12 cellular contexts compared by ENCODE assay signal in genomic region chr1:1346501-1346890, GRCh38. TPM values are rescaled to one million over a fixed set of nuclear protein-coding genes. Genes with fewer than 3 reads are reported as not detected.
A peak's percentile ranks its signal among the peaks of the same experiment; 100 is the strongest.
DNase-seq lines count a peak whose midpoint lies in the region; ATAC-seq, FAIRE-seq and TF ChIP-seq lines count a peak whose summit lies in the region.
"Had no signal": no experiment of that assay in that cellular context is flagged by ENCODE, and none has a peak within 500 bp of the region (broad histone marks: within the 10 kb centered on the region; RNA-seq: fewer than 3 reads in every experiment).

No MANE protein-coding gene starts in this region.

- no peak for FAIRE-seq in keratinocyte (lab: Jason Lieb, UNC)
- FAIRE-seq: endometrium had no signal

- H3K4me3 Mint-ChIP-seq in T-cell = peak overlapping the region in 2 of 3 donors; percentile 66 to 73
- H3K4me3 Mint-ChIP-seq: stimulated activated memory B cell treated with anti-CD40 and anti-IgM and Interleukin-4, amounts not matched to agents 10 μg/mL and 1 μg/mL and 100 μg/mL, for 72 hours had no signal

- no peak for ATAC-seq in T-cell (replicated peaks in 1 of 4)
- no peak for ATAC-seq in GM21619 (IDR thresholded peaks at IDR 0.05; ENCODE audit: unreplicated experiment)
- ATAC-seq: stimulated activated memory B cell treated with anti-CD40 and anti-IgM and Interleukin-4, amounts not matched to agents 10 μg/mL and 1 μg/mL and 100 μg/mL, for 72 hours had no signal

- H3K9ac ChIP-seq in keratinocyte (ENCODE audit: control insufficient read depth, extremely low read depth, insufficient read depth, low read length) = peak overlapping the region; percentile 28

- no peak overlapping the region for H2AFZ ChIP-seq in keratinocyte (ENCODE audit: control insufficient read depth, low read length)

- no peak for TF ChIP-seq EP300 in tibial nerve (IDR thresholded peaks at IDR 0.05)

- H3K36me3 Mint-ChIP-seq in T-cell = no peaks in the 10 kb centered on the region
- H3K36me3 Mint-ChIP-seq: stimulated activated memory B cell treated with anti-CD40 and anti-IgM and Interleukin-4, amounts not matched to agents 10 μg/mL and 1 μg/mL and 100 μg/mL, for 72 hours had no signal

- H3K27me3 ChIP-seq in left ventricle myocardium inferior (ENCODE audit: low read depth) = no peaks in the 10 kb centered on the region
- H3K27me3 ChIP-seq in keratinocyte (ENCODE audit: control insufficient read depth, extremely low read depth, insufficient read depth, low read length) = no peaks in the 10 kb centered on the region
- no peaks in the 10 kb centered on the region for H3K27me3 ChIP-seq in tibial nerve

- TF ChIP-seq POLR2A in tibial nerve (IDR thresholded peaks at IDR 0.05) = no peak

- peak overlapping the region; percentile 91 for H3K27ac ChIP-seq in left ventricle myocardium inferior (replicated peaks)
- H3K27ac ChIP-seq in keratinocyte (ENCODE audit: control insufficient read depth, insufficient read depth, low read length) = peak overlapping the region; percentile 92
- H3K27ac ChIP-seq in tibial nerve = peak overlapping the region in 3 of 4 donors; percentile 30 to 91 (median 84)

- peaks cover 71% of the 10 kb centered on the region for H3K79me2 ChIP-seq in keratinocyte (ENCODE audit: control insufficient read depth, insufficient read depth, low read length)

- no peak for DNase-seq in left ventricle myocardium inferior
- DNase-seq in cardiac septum (ENCODE audit: low spot score) = no peak
- DNase-seq in T-cell = no peak
- DNase-seq in keratinocyte (ENCODE audit: low read depth, low spot score) = no peak
- no peak for DNase-seq in tibial nerve (ENCODE audit: low spot score in 2 of 2)
- no peak for DNase-seq in GM10248 (ENCODE audit: extremely low spot score)
- DNase-seq in hepatic stellate cell (ENCODE audit: low spot score) = no peak
- DNase-seq: activated CD8-positive, alpha-beta memory T cell treated with anti-CD3 and anti-CD28 coated beads, Interleukin-2, amount 50 U/mL, for 48 hours had no signal

- H3K36me3 ChIP-seq in left ventricle myocardium inferior = peaks cover 5% of the 10 kb centered on the region
- H3K36me3 ChIP-seq in keratinocyte (ENCODE audit: control insufficient read depth in 2 of 2, extremely low read depth in 1 of 2, insufficient read depth in 2 of 2, low read length in 2 of 2) = peaks cover 2 to 6% of the 10 kb centered on the region in 2 experiments
- peaks cover 0 to 8% (median 0%) of the 10 kb centered on the region in 3 donors for H3K36me3 ChIP-seq in tibial nerve

- TF ChIP-seq CTCF in left ventricle myocardium inferior (IDR thresholded peaks at IDR 0.05; ENCODE audit: borderline replicate concordance) (no peak), keratinocyte (optimal IDR thresholded peaks at IDR 0.05 in 1 of 3, IDR thresholded peaks at IDR 0.05 in 1 of 3, conservative IDR thresholded peaks at IDR 0.05 in 1 of 3; ENCODE audit: extremely low read depth in 1 of 3, insufficient read depth in 2 of 3, low read length in 3 of 3) (no peak), tibial nerve (IDR thresholded peaks at IDR 0.05) (no peak), GM10248 (IDR thresholded peaks at IDR 0.05; ENCODE audit: control extremely low read depth, extremely low read depth, low read depth, missing control alignments) (no peak)

- no peaks in the 10 kb centered on the region for H3K9me3 Mint-ChIP-seq in T-cell
- H3K9me3 Mint-ChIP-seq: memory B cell; stimulated activated memory B cell treated with anti-CD40 and anti-IgM and Interleukin-4, amounts not matched to agents 10 μg/mL and 1 μg/mL and 100 μg/mL, for 72 hours had no signal

- dilution Hi-C loops in keratinocyte (cut with MboI; ENCODE audit: extremely low pct_ligation_motif_present, low sequenced_read_pairs) = no loop called here

- WGBS in tibial nerve, 2 donors = 81 to 94% methylated on average over 6 to 10 of the region's 10 CpGs

- H3K4me2 ChIP-seq in keratinocyte (ENCODE audit: control insufficient read depth, extremely low read depth, insufficient read depth, low read depth, low read length) = peak overlapping the region; percentile 94

- H3K4me1 ChIP-seq in left ventricle myocardium inferior (peaks cover 53% of the 10 kb centered on the region), keratinocyte (ENCODE audit: control insufficient read depth, extremely low read depth, insufficient read depth, low read length) (peaks cover 40% of the 10 kb centered on the region), tibial nerve (peaks cover 0 to 66% (median 47%) of the 10 kb centered on the region in 4 donors)

- peaks cover 17 to 23% (median 20%) of the 10 kb centered on the region in 3 donors for H3K4me1 Mint-ChIP-seq in T-cell

- H3K27ac Mint-ChIP-seq in T-cell = no peak overlapping the region
- H3K27ac Mint-ChIP-seq: memory B cell; stimulated activated memory B cell treated with anti-CD40 and anti-IgM and Interleukin-4, amounts not matched to agents 10 μg/mL and 1 μg/mL and 100 μg/mL, for 72 hours had no signal

- H3K9me3 ChIP-seq in left ventricle myocardium inferior (replicated peaks) = no peaks in the 10 kb centered on the region
- H3K9me3 ChIP-seq in keratinocyte (ENCODE audit: control insufficient read depth, low read depth, low read length) = no peaks in the 10 kb centered on the region
- no peaks in the 10 kb centered on the region for H3K9me3 ChIP-seq in tibial nerve

- POLR2A ChIA-PET in T-cell (lab: Charles Lee) (no interaction called here), GM10248 (lab: Yijun Ruan, JAX) (no interaction called here)

- H3K9me1 ChIP-seq in keratinocyte (ENCODE audit: control insufficient read depth, extremely low read depth, insufficient read depth, low read length) = no peaks in the 10 kb centered on the region

- CTCF ChIA-PET in T-cell (lab: Charles Lee) (no interaction called here), GM10248 (lab: Yijun Ruan, JAX) (interaction anchor here (0.6 to 1.3 kb wide), 3 partner anchors 26 to 197 kb away, joined by 3 read pairs; no protein-coding TSS in a partner anchor)

- H3K27me3 Mint-ChIP-seq in T-cell = no peaks in the 10 kb centered on the region
- H3K27me3 Mint-ChIP-seq: memory B cell; stimulated activated memory B cell treated with anti-CD40 and anti-IgM and Interleukin-4, amounts not matched to agents 10 μg/mL and 1 μg/mL and 100 μg/mL, for 72 hours had no signal

- intact Hi-C loops in left ventricle myocardium inferior (cut with micrococcal nuclease) = no loop called here
- intact Hi-C loops in cardiac septum (cut with DNase I) = loop anchor here (2.0 kb wide), 1 partner anchor 22 kb away; the partner anchor contains the start of genes CPTP and INTS11

- no peaks in the 10 kb centered on the region for H4K20me1 ChIP-seq in keratinocyte (ENCODE audit: control insufficient read depth, extremely low read depth, insufficient read depth, low read length)

- H3K4me3 ChIP-seq in left ventricle myocardium inferior (peak overlapping the region; percentile 84), keratinocyte (ENCODE audit: control insufficient read depth in 2 of 3, extremely low read depth in 1 of 3, insufficient read depth in 2 of 3, low read depth in 1 of 3, low read length in 3 of 3) (peak overlapping the region; percentile 24 to 47 (median 44)), tibial nerve (peak overlapping the region in 1 of 4 donors; percentile 1)

RNA-seq across cellular contexts. Expression of gene DVL1, which starts 2.7 kb away (rescaled TPM):
- total RNA-seq in left ventricle myocardium inferior (93.0 TPM), cardiac septum (96.2 TPM), T-cell (10 to 100 TPM; 43.6 to 70.4 (median 64.9) TPM), tibial nerve (100 to 1,000 TPM; 130 to 191 (median 144) TPM)
- polyA plus RNA-seq in keratinocyte = 28.1 to 68.6 TPM (median 31.6 TPM) in 3 replicates
- 55.8 TPM for polyA plus RNA-seq in keratinocyte (2011; ENCODE audit: low read depth)
- 11.1 and 34.0 TPM in 2 replicates for polyA plus RNA-seq in keratinocyte (2011; cell fraction: cytosol; rRNA removed)
- 84.0 and 105 TPM in 2 replicates for polyA plus RNA-seq in keratinocyte (2011; cell fraction: nucleus; rRNA removed)
- polyA plus RNA-seq in keratinocyte (2012; ENCODE audit: low replicate concordance) = 52.2 and 66.2 TPM in 2 replicates
- polyA minus RNA-seq in keratinocyte = 26.4 to 34.3 TPM (median 33.9 TPM) in 3 replicates
- 74.2 TPM for polyA minus RNA-seq in keratinocyte (2011; cell fraction: cytosol; rRNA and poly(A)+ RNA removed)
- 39.9 and 69.1 TPM in 2 replicates for polyA minus RNA-seq in keratinocyte (2011; cell fraction: nucleus; rRNA and poly(A)+ RNA removed)

RNA-seq across cellular contexts. Expression of gene MXRA8, which starts 11.9 kb away (rescaled TPM):
- 20.2 TPM for total RNA-seq in left ventricle myocardium inferior
- 30.5 TPM for total RNA-seq in cardiac septum
- total RNA-seq in T-cell = 1 to 10 TPM in 4 of 5 donors, under 1 TPM in 1; 0.99 to 6.8 (median 1.9) TPM
- polyA plus RNA-seq in keratinocyte = 0.05 to 0.14 TPM in 2 of 3 replicates, not detected in the other
- not detected for polyA plus RNA-seq in keratinocyte (2011; ENCODE audit: low read depth)
- polyA plus RNA-seq in keratinocyte (2011; cell fraction: cytosol; rRNA removed) = 0.08 and 0.09 TPM in 2 replicates
- polyA plus RNA-seq in keratinocyte (2011; cell fraction: nucleus; rRNA removed) = 0.20 and 0.28 TPM in 2 replicates
- polyA plus RNA-seq in keratinocyte (2012; ENCODE audit: low replicate concordance) = 0.42 and 1.9 TPM in 2 replicates
- 1.5 TPM in 1 of 3 replicates, not detected in the others for polyA minus RNA-seq in keratinocyte
- not detected for polyA minus RNA-seq in keratinocyte (2011; cell fraction: cytosol; rRNA and poly(A)+ RNA removed)
- polyA minus RNA-seq in keratinocyte (2011; cell fraction: nucleus; rRNA and poly(A)+ RNA removed) = not detected in 2 replicates
- total RNA-seq in tibial nerve = 100 to 1,000 TPM; 351 to 659 (median 448) TPM

RNA-seq across cellular contexts. Expression of gene TAS1R3, which starts 15.4 kb away (rescaled TPM):
- total RNA-seq in left ventricle myocardium inferior (0.93 TPM), cardiac septum (0.62 TPM), T-cell (1 to 10 TPM; 1.6 to 2.3 (median 2.1) TPM), tibial nerve (1 to 10 TPM in 1 of 4 donors, under 1 TPM in 3; 0.21 to 1.2 (median 0.63) TPM)
- polyA plus RNA-seq in keratinocyte = 0.01 to 0.08 TPM (median 0.04 TPM) in 3 replicates
- 0.07 TPM for polyA plus RNA-seq in keratinocyte (2011; ENCODE audit: low read depth)
- 0.02 and 0.03 TPM in 2 replicates for polyA plus RNA-seq in keratinocyte (2011; cell fraction: cytosol; rRNA removed)
- 0.09 and 0.20 TPM in 2 replicates for polyA plus RNA-seq in keratinocyte (2011; cell fraction: nucleus; rRNA removed)
- 0.14 and 0.27 TPM in 2 replicates for polyA plus RNA-seq in keratinocyte (2012; ENCODE audit: low replicate concordance)
- polyA minus RNA-seq in keratinocyte = 0.03 TPM in 1 of 3 replicates, not detected in the others
- polyA minus RNA-seq in keratinocyte (2011; cell fraction: cytosol; rRNA and poly(A)+ RNA removed) = not detected
- 0.11 and 0.23 TPM in 2 replicates for polyA minus RNA-seq in keratinocyte (2011; cell fraction: nucleus; rRNA and poly(A)+ RNA removed)

RNA-seq across cellular contexts. Expression of gene CPTP, which starts 21.9 kb away (rescaled TPM):
- total RNA-seq in left ventricle myocardium inferior (99.2 TPM), cardiac septum (50.2 TPM), T-cell (10 to 100 TPM; 15.8 to 35.8 (median 29.9) TPM), tibial nerve (10 to 100 TPM; 12.0 to 24.9 (median 18.8) TPM)
- polyA plus RNA-seq in keratinocyte = 5.8 to 14.0 TPM (median 11.8 TPM) in 3 replicates
- polyA plus RNA-seq in keratinocyte (2011; ENCODE audit: low read depth) = 4.4 TPM
- 9.4 and 26.1 TPM in 2 replicates for polyA plus RNA-seq in keratinocyte (2011; cell fraction: cytosol; rRNA removed)
- 8.9 and 14.9 TPM in 2 replicates for polyA plus RNA-seq in keratinocyte (2011; cell fraction: nucleus; rRNA removed)
- polyA plus RNA-seq in keratinocyte (2012; ENCODE audit: low replicate concordance) = 20.3 and 26.7 TPM in 2 replicates
- 3.9 to 12.4 TPM (median 7.6 TPM) in 3 replicates for polyA minus RNA-seq in keratinocyte
- polyA minus RNA-seq in keratinocyte (2011; cell fraction: cytosol; rRNA and poly(A)+ RNA removed) = 65.6 TPM
- polyA minus RNA-seq in keratinocyte (2011; cell fraction: nucleus; rRNA and poly(A)+ RNA removed) = 11.9 and 14.7 TPM in 2 replicates

RNA-seq across cellular contexts. Expression of gene INTS11, which starts 22.0 kb away (rescaled TPM):
- total RNA-seq in left ventricle myocardium inferior (70.1 TPM), cardiac septum (73.8 TPM), T-cell (100 to 1,000 TPM; 161 to 200 (median 182) TPM), tibial nerve (100 to 1,000 TPM; 118 to 241 (median 157) TPM)
- 70.4 to 89.8 TPM (median 76.9 TPM) in 3 replicates for polyA plus RNA-seq in keratinocyte
- polyA plus RNA-seq in keratinocyte (2011; ENCODE audit: low read depth) = 33.3 TPM
- 53.8 and 70.3 TPM in 2 replicates for polyA plus RNA-seq in keratinocyte (2011; cell fraction: cytosol; rRNA removed)
- polyA plus RNA-seq in keratinocyte (2011; cell fraction: nucleus; rRNA removed) = 165 and 204 TPM in 2 replicates
- polyA plus RNA-seq in keratinocyte (2012; ENCODE audit: low replicate concordance) = 69.7 and 83.9 TPM in 2 replicates
- 73.3 to 216 TPM (median 94.2 TPM) in 3 replicates for polyA minus RNA-seq in keratinocyte
- polyA minus RNA-seq in keratinocyte (2011; cell fraction: cytosol; rRNA and poly(A)+ RNA removed) = 63.5 TPM
- polyA minus RNA-seq in keratinocyte (2011; cell fraction: nucleus; rRNA and poly(A)+ RNA removed) = 66.9 and 70.7 TPM in 2 replicates

Comparison
In these comparisons a context has a peak if more than half of its experiments do, and no peak if none do; other contexts are left out.
1. RNA of gene MXRA8, which starts 11.9 kb away (total RNA-seq): 351 to 659 TPM in tibial nerve; 30.5 TPM in cardiac septum (single experiment), 20.2 TPM in left ventricle myocardium inferior (single experiment) and 0.99 to 6.8 TPM in T-cell; every median in the first group is over 10 times any median in the second.
2. Peak in every context shown above with its lines, with median percentiles within 50 percentile points of each other: H3K27ac ChIP-seq.